ENCODE assay signal across 8 cellular contexts in the genomic region with DNA sequence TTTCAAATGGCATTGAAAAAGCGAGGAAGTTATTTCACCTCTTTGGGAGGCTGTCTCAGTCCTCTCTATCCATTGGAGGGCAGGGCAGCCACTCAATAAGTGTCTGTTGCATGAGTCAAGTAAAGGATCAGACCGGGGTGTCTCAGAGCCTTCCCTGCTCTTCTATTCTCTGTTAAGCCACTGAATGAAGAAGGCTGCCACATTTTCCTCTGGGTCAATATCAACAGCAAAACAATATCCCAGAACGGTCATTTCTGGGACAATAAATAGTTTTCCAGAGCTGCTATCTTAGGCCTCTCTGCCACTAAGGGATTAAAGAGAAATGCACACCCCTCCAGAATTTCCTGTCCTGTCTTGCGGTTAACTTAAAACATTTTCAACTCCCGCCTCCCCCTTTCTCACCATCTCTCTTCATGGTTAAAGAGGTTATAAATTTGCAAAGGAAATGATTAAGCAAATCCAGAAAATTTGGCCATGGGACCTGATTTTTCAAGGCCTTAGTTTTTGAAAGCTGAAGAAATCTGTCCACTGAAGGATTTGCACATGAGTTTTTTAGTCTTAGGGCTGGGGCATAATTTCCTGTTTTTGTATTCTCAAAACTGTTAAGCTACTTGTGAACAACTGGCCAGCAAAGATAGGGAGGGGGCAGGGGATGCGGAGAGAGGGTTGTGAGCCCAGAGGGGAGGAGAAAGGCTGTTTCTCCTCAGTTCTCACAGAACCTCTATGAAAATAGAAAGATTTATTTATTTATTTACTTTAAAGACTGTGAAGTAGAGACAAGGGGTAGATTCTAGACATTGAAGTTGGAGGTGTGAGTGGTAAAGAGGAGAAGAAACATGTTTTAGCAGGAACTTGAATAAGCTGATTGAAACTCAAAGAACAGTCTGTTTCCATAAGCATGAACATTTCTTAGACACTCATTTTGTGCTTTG.
A peak's percentile ranks its signal among the peaks of the same experiment; 100 is the strongest.
DNase-seq lines count a peak whose midpoint lies in the region; TF ChIP-seq lines count a peak whose summit lies in the region.

No MANE protein-coding gene starts in this region.

- H3K36me3 Mint-ChIP-seq in HFFc6 (ENCODE audit: low read depth) (no peaks in the 10 kb centered on the region), endodermal cell (ENCODE audit: low read depth) (no peaks in the 10 kb centered on the region), nephron progenitor cell (ENCODE audit: low read depth) (no peaks in the 10 kb centered on the region)

- 29 to 62% methylated on average over 3 to 6 of the region's 6 CpGs for whole genome bisulfite sequencing in endodermal cell (ENCODE audit: insufficient coverage in 1 of 2, insufficient read length in 1 of 2), 2 experiments

- H3K9me3 Mint-ChIP-seq in HFFc6 (no peaks in the 10 kb centered on the region), endodermal cell (no peaks in the 10 kb centered on the region), nephron progenitor cell (no peaks in the 10 kb centered on the region)

- no peaks in the 10 kb centered on the region for H3K9me3 ChIP-seq in endodermal cell (ENCODE audit: control insufficient read depth, low read length)

- no peak overlapping the region for H3K4me3 ChIP-seq in endodermal cell (ENCODE audit: low read length)

- H3K9ac ChIP-seq in endodermal cell (ENCODE audit: extremely low read depth, low read length, poor library complexity, severe bottlenecking), result no peak overlapping the region

- CTCF ChIA-PET in GM10248 (lab: Yijun Ruan, JAX), result interaction anchor here (0.9 to 18.9 kb wide), 12 partner anchors 11 to 365 kb away, joined by 3 to 281 read pairs (median 4); a partner anchor contains a TSS

- H3K27me3 ChIP-seq in endodermal cell (ENCODE audit: control insufficient read depth, insufficient read depth, low read length, poor library complexity, severe bottlenecking), result no peaks in the 10 kb centered on the region

- TF ChIP-seq CTCF in GM10248 (IDR thresholded peaks at IDR 0.05; ENCODE audit: control extremely low read depth, extremely low read depth, low read depth, missing control alignments) (no peak), HFFc6 (IDR thresholded peaks at IDR 0.05) (0 out of 2 replicates have a peak, but pooled peaks have one; percentile 5), endodermal cell (conservative IDR thresholded peaks at IDR 0.05) (no peak), nephron progenitor cell (IDR thresholded peaks at IDR 0.05) (no peak)

- no peaks in the 10 kb centered on the region; the same call in 1 of the 2 replicates for H3K27me3 Mint-ChIP-seq in HFFc6 (ENCODE audit: insufficient read depth)
- no peaks in the 10 kb centered on the region for H3K27me3 Mint-ChIP-seq in endodermal cell (ENCODE audit: insufficient read depth)
- peaks cover 16% of the 10 kb centered on the region for H3K27me3 Mint-ChIP-seq in nephron progenitor cell (ENCODE audit: low read depth, poor library complexity)

- H3K27ac Mint-ChIP-seq in HFFc6 (peak overlapping the region; percentile 83), endodermal cell (peak overlapping the region; percentile 50), nephron progenitor cell (peak overlapping the region; percentile 1)

- peak overlapping the region; percentile 4 for H3K27ac ChIP-seq in endodermal cell (ENCODE audit: low read depth, low read length)

- DNase-seq in GM10248 (ENCODE audit: extremely low spot score) (peak; percentile 41), HFFc6 (peak; percentile 77), RPMI7951 (ENCODE audit: low read depth) (peak; percentile 97), endodermal cell (peak; percentile 77), nephron progenitor cell (no peak), DMS153 (lab: John Stamatoyannopoulos, UW) (no peak), 8988T (no peak), NCI-H2081 (lab: John Stamatoyannopoulos, UW) (no peak)

- H3K4me1 Mint-ChIP-seq in HFFc6 (ENCODE audit: low read depth), result peaks cover 74% of the 10 kb centered on the region
- peaks cover 50% of the 10 kb centered on the region for H3K4me1 Mint-ChIP-seq in endodermal cell
- peaks cover 25% of the 10 kb centered on the region for H3K4me1 Mint-ChIP-seq in nephron progenitor cell

- H3K4me3 Mint-ChIP-seq in HFFc6, result peak overlapping the region; percentile 53; the same call in 1 of the 2 replicates
- no peak overlapping the region for H3K4me3 Mint-ChIP-seq in endodermal cell
- no peak overlapping the region for H3K4me3 Mint-ChIP-seq in nephron progenitor cell

- H3K4me1 ChIP-seq in endodermal cell (ENCODE audit: control insufficient read depth, insufficient read depth, low read length), result peaks cover 14% of the 10 kb centered on the region

- POLR2A ChIA-PET in GM10248 (lab: Yijun Ruan, JAX), result interaction anchor here (1.0 kb wide), 1 partner anchor 23 kb away, joined by 3 read pairs; no protein-coding TSS in a partner anchor

- H3K36me3 ChIP-seq in endodermal cell (ENCODE audit: control insufficient read depth, insufficient read depth, low read length), result no peaks in the 10 kb centered on the region

Comparison
In these comparisons a context has a peak if more than half of its experiments do, and no peak if none do; other contexts are left out.
1. DNase-seq: peak in GM10248 (single experiment), HFFc6 (single experiment), RPMI7951 (single experiment) and endodermal cell (single experiment); none in nephron progenitor cell (single experiment), DMS153 (single experiment), 8988T (single experiment) and NCI-H2081 (0 of 2).
2. H3K27ac Mint-ChIP-seq: peak in every context shown above with its lines; median percentile 83 in HFFc6; 50 in endodermal cell; 1 in nephron progenitor cell.